1 cellular context compared by ENCODE assay signal in genomic region chr19:49443366-49444099, GRCh38.
A peak's percentile ranks its signal among the peaks of the same experiment; 100 is the strongest.
TF ChIP-seq lines count a peak whose summit lies in the region.

No MANE protein-coding gene starts in this region.

TF ChIP-seq in HEK293, 187 proteins besides CTCF, POLR2A, EP300 and RAD21 (continued from another document and continues in another):
- no peak for TF ChIP-seq ZNF19 (tag by site-specific recombination; IDR thresholded peaks at IDR 0.05; ENCODE audit: low read depth)
- no peak; the same call in 1 of the 2 replicates for TF ChIP-seq KLF7 (tag by site-specific recombination; IDR thresholded peaks at IDR 0.05; ENCODE audit: borderline replicate concordance)
- TF ChIP-seq ZNF391 (tag by site-specific recombination; IDR thresholded peaks at IDR 0.05; ENCODE audit: borderline replicate concordance, low read depth), result peak; percentile 60; the same call in 1 of the 2 replicates
- TF ChIP-seq ZNF24 (tag by site-specific recombination; IDR thresholded peaks at IDR 0.05), result 0 out of 2 replicates have a peak, but pooled peaks have one; percentile 74
- TF ChIP-seq ZNF324 (tag by site-specific recombination; IDR thresholded peaks at IDR 0.05), result peak; percentile 81
- TF ChIP-seq GLI4 (tag by site-specific recombination; IDR thresholded peaks at IDR 0.05), result no peak; the same call in 1 of the 2 replicates
- TF ChIP-seq ZNF239 (tag by site-specific recombination; IDR thresholded peaks at IDR 0.05), result no peak
- no peak for TF ChIP-seq ZNF621 (tag by site-specific recombination; IDR thresholded peaks at IDR 0.05)
- TF ChIP-seq ZNF501 (tag by site-specific recombination; IDR thresholded peaks at IDR 0.05), result peak; percentile 87
- TF ChIP-seq ZNF585B (tag by site-specific recombination; IDR thresholded peaks at IDR 0.05), result no peak
- TF ChIP-seq REPIN1 (tag by site-specific recombination; IDR thresholded peaks at IDR 0.05; ENCODE audit: low read depth), result 0 out of 2 replicates have a peak, but pooled peaks have one; percentile 44
- TF ChIP-seq ZNF626 (tag by site-specific recombination; IDR thresholded peaks at IDR 0.05), result no peak
- TF ChIP-seq ZNF792 (tag by site-specific recombination; IDR thresholded peaks at IDR 0.05), result peak; percentile 75
- no peak for TF ChIP-seq RBAK (tag by site-specific recombination; IDR thresholded peaks at IDR 0.05)
- TF ChIP-seq ZNF394 (tag by site-specific recombination; IDR thresholded peaks at IDR 0.05; ENCODE audit: borderline replicate concordance), result peak; percentile 76
- TF ChIP-seq KLF10 (tag by site-specific recombination; IDR thresholded peaks at IDR 0.05), result no peak; the same call in 1 of the 2 replicates
- no peak for TF ChIP-seq BCL6B (tag by site-specific recombination; IDR thresholded peaks at IDR 0.05)
- peak; percentile 83 for TF ChIP-seq ZBTB10 (tag by site-specific recombination; IDR thresholded peaks at IDR 0.05)
- TF ChIP-seq SP3 (tag by site-specific recombination; IDR thresholded peaks at IDR 0.05), result peak; percentile 88
- TF ChIP-seq ZNF513 (tag by site-specific recombination; IDR thresholded peaks at IDR 0.05), result peak; percentile 84
- 0 out of 2 replicates have a peak, but pooled peaks have one; percentile 12 for TF ChIP-seq ZNF280D (tag by site-specific recombination; IDR thresholded peaks at IDR 0.05)
- TF ChIP-seq ZNF423 (tag by site-specific recombination; IDR thresholded peaks at IDR 0.05), result no peak
- peak; percentile 50; the same call in 1 of the 2 replicates for TF ChIP-seq ZNF518A (tag by site-specific recombination; conservative IDR thresholded peaks at IDR 0.05; ENCODE audit: low read depth)
- 0 out of 2 replicates have a peak, but pooled peaks have one; percentile 39 for TF ChIP-seq PRDM4 (tag by site-specific recombination; IDR thresholded peaks at IDR 0.05)
- no peak for TF ChIP-seq ZNF416 (tag by site-specific recombination; IDR thresholded peaks at IDR 0.05)
- peak; percentile 60 for TF ChIP-seq GLIS1 (tag by site-specific recombination; IDR thresholded peaks at IDR 0.05)
- TF ChIP-seq ZNF362 (tag by site-specific recombination; IDR thresholded peaks at IDR 0.05), result peak; percentile 77; the same call in 1 of the 2 replicates
- no peak for TF ChIP-seq ZNF707 (tag by site-specific recombination; IDR thresholded peaks at IDR 0.05)
- TF ChIP-seq ZNF600 (tag by site-specific recombination; IDR thresholded peaks at IDR 0.05), result peak; percentile 56; the same call in 1 of the 2 replicates
- TF ChIP-seq ZNF302 (tag by site-specific recombination; IDR thresholded peaks at IDR 0.05; ENCODE audit: low read depth), result no peak
- TF ChIP-seq PBX3 (CRISPR knock-in tag; IDR thresholded peaks at IDR 0.05), result no peak
- 0 out of 2 replicates have a peak, but pooled peaks have one; percentile 37 for TF ChIP-seq ZBTB1 (tag by site-specific recombination; IDR thresholded peaks at IDR 0.05)
- no peak for TF ChIP-seq ZNF138 (tag by site-specific recombination; IDR thresholded peaks at IDR 0.05; ENCODE audit: borderline replicate concordance)
- TF ChIP-seq ZNF670 (tag by site-specific recombination; IDR thresholded peaks at IDR 0.05; ENCODE audit: low read depth), result no peak
- 0 out of 2 replicates have a peak, but pooled peaks have one; percentile 9 for TF ChIP-seq ZNF148 (tag by site-specific recombination; IDR thresholded peaks at IDR 0.05; ENCODE audit: borderline replicate concordance)
